ENCODE assay signal across 8 cellular contexts in genomic region chr14:91416744-91417133, GRCh38. TPM values are rescaled to one million over a fixed set of nuclear protein-coding genes. Genes with fewer than 3 reads are reported as not detected.
DNase-seq lines count a peak whose midpoint lies in the region; ATAC-seq and TF ChIP-seq lines count a peak whose summit lies in the region.

No MANE protein-coding gene starts in this region.

- no peak overlapping the region for H2AFZ ChIP-seq in SU-DHL-6 (ENCODE audit: low read depth, low read length, severe bottlenecking)

- H3K9ac ChIP-seq in SU-DHL-6 (ENCODE audit: low read length) (peak overlapping the region; percentile 98), skeletal muscle tissue (ENCODE audit: low read depth in 1 of 3, low read length in 3 of 3) (peak overlapping the region in 1 of 3 donors; percentile 62)

- peak overlapping the region; percentile 98 for H3K4me2 ChIP-seq in SU-DHL-6 (ENCODE audit: low read depth, low read length, poor library complexity, severe bottlenecking)

- H3K27ac ChIP-seq in SU-DHL-6 (ENCODE audit: low read depth, low read length) (peak overlapping the region; percentile 97), right atrium auricular region (peak overlapping the region; percentile 42 to 53), skeletal muscle tissue (ENCODE audit: low read depth, low read length) (no peak overlapping the region)

- TF ChIP-seq CTCF in SU-DHL-6 (IDR thresholded peaks at IDR 0.05; ENCODE audit: insufficient read depth, low read length, poor library complexity, severe bottlenecking), result no peak
- TF ChIP-seq CTCF in right atrium auricular region (IDR thresholded peaks at IDR 0.05), result no peak

- peaks cover 13% of the 10 kb centered on the region; the same call in 1 of the 2 replicates for H3K36me3 ChIP-seq in SU-DHL-6 (ENCODE audit: low read length)
- no peaks in the 10 kb centered on the region for H3K36me3 ChIP-seq in right atrium auricular region
- H3K36me3 ChIP-seq in skeletal muscle tissue (ENCODE audit: control insufficient read depth in 3 of 3, insufficient read depth in 3 of 3, low read length in 3 of 3), result no peaks in the 10 kb centered on the region

- H3K9me2 ChIP-seq in SU-DHL-6 (replicated peaks; ENCODE audit: insufficient read depth, low read length), result no peaks in the 10 kb centered on the region

- peaks cover 0 to 27% of the 10 kb centered on the region in 2 donors for H3K4me1 ChIP-seq in right atrium auricular region
- peaks cover 7 to 12% (median 11%) of the 10 kb centered on the region in 3 donors for H3K4me1 ChIP-seq in skeletal muscle tissue (ENCODE audit: control insufficient read depth in 3 of 3, insufficient read depth in 3 of 3, low read length in 3 of 3)

- peak; percentile 58 for DNase-seq in NCI-H748 (lab: John Stamatoyannopoulos, UW; ENCODE audit: unreplicated experiment)
- DNase-seq in NCI-H748 treated with DMSO at 0.1 percent for 48 hours (lab: John Stamatoyannopoulos, UW), result no peak
- no peak for DNase-seq in right atrium auricular region (ENCODE audit: low spot score)

- ATAC-seq in GM21367 (IDR thresholded peaks at IDR 0.05; ENCODE audit: unreplicated experiment) (no peak), SK-N-SH treated with all-trans-retinoic acid at 6 μM for 48 hours (no peak), GM21515 (IDR thresholded peaks at IDR 0.05; ENCODE audit: unreplicated experiment) (no peak)

- H3F3A ChIP-seq in SU-DHL-6 (ENCODE audit: insufficient read depth), result peaks cover 54% of the 10 kb centered on the region

- H3K9me3 ChIP-seq in SU-DHL-6 (ENCODE audit: insufficient read depth, low read length) (no peaks in the 10 kb centered on the region), right atrium auricular region (no peaks in the 10 kb centered on the region), skeletal muscle tissue (ENCODE audit: control insufficient read depth in 3 of 3, low read length in 3 of 3) (no peaks in the 10 kb centered on the region)

- H4K20me1 ChIP-seq in SU-DHL-6 (ENCODE audit: low read depth, low read length), result no peaks in the 10 kb centered on the region; the same call in 1 of the 2 replicates

- H3K27me3 ChIP-seq in SU-DHL-6 (ENCODE audit: low read length) (no peaks in the 10 kb centered on the region), right atrium auricular region (no peaks in the 10 kb centered on the region), skeletal muscle tissue (ENCODE audit: control insufficient read depth in 3 of 3, insufficient read depth in 3 of 3, low read length in 3 of 3) (peaks cover 3 to 16% (median 15%) of the 10 kb centered on the region in 3 donors)

- H3K4me3 ChIP-seq in SU-DHL-6 (ENCODE audit: insufficient read depth, low read length, poor library complexity, severe bottlenecking) (peak overlapping the region; percentile 71), right atrium auricular region (peak overlapping the region; percentile 46 to 62), skeletal muscle tissue (ENCODE audit: low read length in 3 of 3) (peak overlapping the region; percentile 25 to 56 (median 54))

- peaks cover 55% of the 10 kb centered on the region for H3K79me2 ChIP-seq in SU-DHL-6 (ENCODE audit: insufficient read depth, low read length)

TF ChIP-seq in SK-N-SH treated with all-trans-retinoic acid at 6 μM for 48 hours, 23 proteins besides CTCF, POLR2A, EP300 and RAD21:
- TF ChIP-seq TOX (CRISPR knock-in tag; IDR thresholded peaks at IDR 0.05; ENCODE audit: borderline replicate concordance) (no peak), OSR1 (CRISPR knock-in tag; IDR thresholded peaks at IDR 0.05) (no peak), ZNF8 (CRISPR knock-in tag; IDR thresholded peaks at IDR 0.05) (no peak), ZC3H10 (CRISPR knock-in tag; IDR thresholded peaks at IDR 0.05) (no peak), ZFP3 (CRISPR knock-in tag; IDR thresholded peaks at IDR 0.05) (no peak), ARNTL (CRISPR knock-in tag; IDR thresholded peaks at IDR 0.05; ENCODE audit: borderline replicate concordance, low read depth) (no peak), RARB (CRISPR knock-in tag; IDR thresholded peaks at IDR 0.05) (no peak), PPARA (CRISPR knock-in tag; IDR thresholded peaks at IDR 0.05; ENCODE audit: borderline replicate concordance) (no peak), ISL1 (CRISPR knock-in tag; IDR thresholded peaks at IDR 0.05) (no peak), ZNF70 (CRISPR knock-in tag; IDR thresholded peaks at IDR 0.05) (no peak), GLIS3 (CRISPR knock-in tag; IDR thresholded peaks at IDR 0.05) (no peak)
- TF ChIP-seq, protein P1, sequence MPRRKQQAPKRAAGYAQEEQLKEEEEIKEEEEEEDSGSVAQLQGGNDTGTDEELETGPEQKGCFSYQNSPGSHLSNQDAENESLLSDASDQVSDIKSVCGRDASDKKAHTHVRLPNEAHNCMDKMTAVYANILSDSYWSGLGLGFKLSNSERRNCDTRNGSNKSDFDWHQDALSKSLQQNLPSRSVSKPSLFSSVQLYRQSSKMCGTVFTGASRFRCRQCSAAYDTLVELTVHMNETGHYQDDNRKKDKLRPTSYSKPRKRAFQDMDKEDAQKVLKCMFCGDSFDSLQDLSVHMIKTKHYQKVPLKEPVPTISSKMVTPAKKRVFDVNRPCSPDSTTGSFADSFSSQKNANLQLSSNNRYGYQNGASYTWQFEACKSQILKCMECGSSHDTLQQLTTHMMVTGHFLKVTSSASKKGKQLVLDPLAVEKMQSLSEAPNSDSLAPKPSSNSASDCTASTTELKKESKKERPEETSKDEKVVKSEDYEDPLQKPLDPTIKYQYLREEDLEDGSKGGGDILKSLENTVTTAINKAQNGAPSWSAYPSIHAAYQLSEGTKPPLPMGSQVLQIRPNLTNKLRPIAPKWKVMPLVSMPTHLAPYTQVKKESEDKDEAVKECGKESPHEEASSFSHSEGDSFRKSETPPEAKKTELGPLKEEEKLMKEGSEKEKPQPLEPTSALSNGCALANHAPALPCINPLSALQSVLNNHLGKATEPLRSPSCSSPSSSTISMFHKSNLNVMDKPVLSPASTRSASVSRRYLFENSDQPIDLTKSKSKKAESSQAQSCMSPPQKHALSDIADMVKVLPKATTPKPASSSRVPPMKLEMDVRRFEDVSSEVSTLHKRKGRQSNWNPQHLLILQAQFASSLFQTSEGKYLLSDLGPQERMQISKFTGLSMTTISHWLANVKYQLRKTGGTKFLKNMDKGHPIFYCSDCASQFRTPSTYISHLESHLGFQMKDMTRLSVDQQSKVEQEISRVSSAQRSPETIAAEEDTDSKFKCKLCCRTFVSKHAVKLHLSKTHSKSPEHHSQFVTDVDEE (CRISPR knock-in tag; IDR thresholded peaks at IDR 0.05), result no peak

RNA-seq across cellular contexts. Expression of gene CCDC88C, which starts 0.9 kb away (rescaled TPM):
- total RNA-seq in right atrium auricular region (1 to 10 TPM; 4.0 to 4.4 TPM), skeletal muscle tissue (9.4 TPM)
